ENCODE assay signal across 1 cellular context in the genomic region with DNA sequence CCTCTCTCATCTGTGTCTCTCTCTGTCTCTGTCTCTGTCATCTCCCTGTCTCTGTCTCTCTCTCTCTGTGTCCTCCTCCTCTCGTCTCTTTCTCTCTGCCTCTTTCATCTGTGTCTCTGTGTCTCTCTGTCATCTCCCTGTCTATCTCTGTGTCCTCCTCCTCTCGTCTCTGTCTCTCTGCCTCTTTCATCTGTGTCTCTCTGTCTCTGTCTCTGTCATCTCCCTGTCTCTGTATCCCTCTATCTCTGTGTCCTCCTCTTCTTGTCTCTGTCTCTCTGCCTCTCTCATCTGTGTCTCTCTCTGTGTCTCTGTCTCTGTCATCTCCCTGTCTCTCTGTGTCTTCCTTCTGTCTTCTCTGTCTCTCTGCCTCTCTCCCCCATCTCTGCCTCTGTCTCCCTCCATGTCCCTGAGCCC.
TF ChIP-seq lines count a peak whose summit lies in the region.

No MANE protein-coding gene starts in this region.

TF ChIP-seq in WTC11, 78 proteins besides CTCF, POLR2A, EP300 and RAD21 (continued from another document):
- TF ChIP-seq, protein P1, sequence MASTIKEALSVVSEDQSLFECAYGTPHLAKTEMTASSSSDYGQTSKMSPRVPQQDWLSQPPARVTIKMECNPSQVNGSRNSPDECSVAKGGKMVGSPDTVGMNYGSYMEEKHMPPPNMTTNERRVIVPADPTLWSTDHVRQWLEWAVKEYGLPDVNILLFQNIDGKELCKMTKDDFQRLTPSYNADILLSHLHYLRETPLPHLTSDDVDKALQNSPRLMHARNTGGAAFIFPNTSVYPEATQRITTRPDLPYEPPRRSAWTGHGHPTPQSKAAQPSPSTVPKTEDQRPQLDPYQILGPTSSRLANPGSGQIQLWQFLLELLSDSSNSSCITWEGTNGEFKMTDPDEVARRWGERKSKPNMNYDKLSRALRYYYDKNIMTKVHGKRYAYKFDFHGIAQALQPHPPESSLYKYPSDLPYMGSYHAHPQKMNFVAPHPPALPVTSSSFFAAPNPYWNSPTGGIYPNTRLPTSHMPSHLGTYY (CRISPR knock-in tag; IDR thresholded peaks at IDR 0.05), result no peak
- no peak for TF ChIP-seq ZNF396 (CRISPR knock-in tag; IDR thresholded peaks at IDR 0.05; ENCODE audit: borderline replicate concordance)
